25 cellular contexts compared by ENCODE assay signal in genomic region chr2:72835403-72835802, GRCh38. TPM values are rescaled to one million over a fixed set of nuclear protein-coding genes. Genes with fewer than 3 reads are reported as not detected.
A peak's percentile ranks its signal among the peaks of the same experiment; 100 is the strongest.
DNase-seq lines count a peak whose midpoint lies in the region; ATAC-seq, FAIRE-seq and TF ChIP-seq lines count a peak whose summit lies in the region.
"Had no signal": no experiment of that assay in that cellular context is flagged by ENCODE, and none has a peak within 500 bp of the region (broad histone marks: within the 10 kb centered on the region; RNA-seq: fewer than 3 reads in every experiment).

No MANE protein-coding gene starts in this region.

- intact Hi-C loops in HepG2 (cut with micrococcal nuclease; ENCODE audit: unreplicated experiment) (no loop called here), right cardiac atrium (cut with DNase I) (no loop called here)

- POLR2A ChIA-PET in HepG2 (lab: Yijun Ruan, JAX) = no interaction called here

- BruUV-seq in HepG2 (replicated peaks; lab: Mats Ljungman, UMichigan) = no TSS peak

- in situ Hi-C loops in HepG2 (cut with HindIII; ENCODE audit: extremely low pct_ligation_motif_present, low pct_unique_long_range_greater_than_20kb) = no loop called here

- no peak for TF ChIP-seq POLR2A in HepG2 (IDR thresholded peaks at IDR 0.05; ENCODE audit: insufficient read depth in 1 of 2, low read depth in 2 of 2, low read length in 2 of 2)

- TF ChIP-seq EP300 in HepG2 (IDR thresholded peaks at IDR 0.05; ENCODE audit: low read depth in 2 of 2, low read length in 2 of 2) (no peak), HepG2 (CRISPR knock-in tag; IDR thresholded peaks at IDR 0.05; ENCODE audit: borderline replicate concordance) (no peak)

- H3K4me2 ChIP-seq in HepG2 (ENCODE audit: low read depth, low read length) = no peak overlapping the region
- H3K4me2 ChIP-seq: BLaER1 had no signal

- H3K36me3 ChIP-seq in HepG2 (replicated peaks in 1 of 2; ENCODE audit: control insufficient read depth in 1 of 2, insufficient read depth in 2 of 2, low read length in 2 of 2) = no peaks in the 10 kb centered on the region
- H3K36me3 ChIP-seq: BE2C, BLaER1 had no signal

- H3K79me2 ChIP-seq in HepG2 (ENCODE audit: insufficient read depth, low read length) = no peaks in the 10 kb centered on the region

- 3% methylated on average over 1 of the region's 1 CpG for WGBS in HepG2 (ENCODE audit: low lambda C conversion rate)
- WGBS in right cardiac atrium = 78% methylated on average over 1 of the region's 1 CpG

- no peaks in the 10 kb centered on the region for H4K20me1 ChIP-seq in HepG2 (ENCODE audit: insufficient read depth, low read length)
- H4K20me1 ChIP-seq: BLaER1 had no signal

- TF ChIP-seq RAD21 in HepG2 (CRISPR knock-in tag; IDR thresholded peaks at IDR 0.05) = no peak

- no peaks in the 10 kb centered on the region for H3K4me1 ChIP-seq in foreskin keratinocyte
- H3K4me1 ChIP-seq in HepG2 (ENCODE audit: insufficient read depth, low read length) = peaks cover 11% of the 10 kb centered on the region
- H3K4me1 ChIP-seq in right cardiac atrium (ENCODE audit: control insufficient read depth, insufficient read depth, low read length) = no peaks in the 10 kb centered on the region
- H3K4me1 ChIP-seq: BE2C, BLaER1 had no signal

- H3K9ac ChIP-seq in HepG2 (ENCODE audit: insufficient read depth, low read depth, low read length) = no peak overlapping the region
- H3K9ac ChIP-seq: BLaER1 had no signal

- H3K9me3 ChIP-seq in HepG2 (ENCODE audit: low read length) (no peaks in the 10 kb centered on the region), right cardiac atrium (ENCODE audit: control insufficient read depth, low read length) (no peaks in the 10 kb centered on the region)
- H3K9me3 ChIP-seq: BE2C, BLaER1, Caco-2 had no signal

- H3K27me3 ChIP-seq in foreskin keratinocyte = no peaks in the 10 kb centered on the region
- peaks cover 2 to 7% of the 10 kb centered on the region in 2 experiments; a peak in 2 of 5 replicates for H3K27me3 ChIP-seq in HepG2 (ENCODE audit: control insufficient read depth in 1 of 2, insufficient read depth in 2 of 2, low read length in 2 of 2)
- no peaks in the 10 kb centered on the region for H3K27me3 ChIP-seq in right cardiac atrium (ENCODE audit: control insufficient read depth, insufficient read depth)
- H3K27me3 ChIP-seq: BE2C, BLaER1 had no signal

- CTCF ChIA-PET in HepG2 (lab: Yijun Ruan, JAX; ENCODE audit: low intra/inter-chr PET ratio, low total read pairs) = no interaction called here

- H3K27ac ChIP-seq in foreskin keratinocyte (no peak overlapping the region), HepG2 (ENCODE audit: extremely low read length, insufficient read depth, low read length) (no peak overlapping the region), right cardiac atrium (ENCODE audit: low read length) (no peak overlapping the region)
- H3K27ac ChIP-seq: BLaER1 had no signal

- peak; percentile 31 for ATAC-seq in esophagus mucosa
- peak; percentile 19 for ATAC-seq in foreskin keratinocyte
- peak; percentile 82 for ATAC-seq in HepG2
- no peak for ATAC-seq in right cardiac atrium
- ATAC-seq: GM12878 had no signal

- DNase-seq in foreskin keratinocyte (no peak), HepG2 (ENCODE audit: low spot score) (peak; percentile 33), right cardiac atrium (no peak), GM03348 (ENCODE audit: low spot score) (no peak), COLO668 (lab: John Stamatoyannopoulos, UW; ENCODE audit: unreplicated experiment) (no peak)
- DNase-seq in effector CD4-positive, alpha-beta T cell = no peak
- DNase-seq: 8988T; ACHN; BE2C; C1 segment of cervical spinal cord; Caco-2; Calu3; CD4-positive, alpha-beta memory T cell; CD4-positive, CD25-positive, alpha-beta regulatory T cell; CD8-positive, alpha-beta memory T cell; DMS79 treated with DMSO at 0.1 percent for 48 hours; GF-D8 had no signal

- TF ChIP-seq CTCF in foreskin keratinocyte (conservative IDR thresholded peaks at IDR 0.05) (no peak), HepG2 (CRISPR knock-in tag; IDR thresholded peaks at IDR 0.05) (no peak)

- no peak overlapping the region for H3K4me3 ChIP-seq in HepG2 (replicated peaks in 1 of 3; ENCODE audit: insufficient read depth in 1 of 3, low read depth in 2 of 3, low read length in 3 of 3)
- no peak overlapping the region for H3K4me3 ChIP-seq in right cardiac atrium (ENCODE audit: low read length)
- H3K4me3 ChIP-seq: BLaER1, GM12878 had no signal

- H2AFZ ChIP-seq in HepG2 (ENCODE audit: low read length) = no peak overlapping the region

- FAIRE-seq in HepG2 (lab: Jason Lieb, UNC) = no peak
- FAIRE-seq: A204.1, D721Med, G401.6, GM12878, GM12892, GM18507 had no signal

TF ChIP-seq in HepG2, 621 proteins besides CTCF, POLR2A, EP300 and RAD21 (continues in another document):
- TF ChIP-seq HNF4A (CRISPR knock-in tag; IDR thresholded peaks at IDR 0.05) (peak; percentile 42; the same call in 1 of the 2 replicates), ZNF644 (CRISPR knock-in tag; IDR thresholded peaks at IDR 0.05; ENCODE audit: low read depth) (peak; percentile 74; the same call in 1 of the 2 replicates), ZIK1 (CRISPR knock-in tag; IDR thresholded peaks at IDR 0.05; ENCODE audit: borderline replicate concordance, low read depth) (no peak)

RNA-seq across cellular contexts. Expression of gene EXOC6B, which starts 9.6 kb away (rescaled TPM):
- total RNA-seq in esophagus mucosa (31.6 TPM), foreskin keratinocyte (35.8 and 42.7 TPM in 2 replicates), HepG2 (2016; rRNA removed; fragmentation: Illumina TruSeq; extraction: Trizol) (15.9 and 28.4 TPM in 2 replicates), right cardiac atrium (100 to 1,000 TPM in 3 of 4 donors, 10 to 100 TPM in 1; 93.6 to 127 (median 121) TPM)
- polyA plus RNA-seq in foreskin keratinocyte (9.0 and 9.2 TPM in 2 replicates), HepG2 (2011; rRNA removed) (9.1 and 10.0 TPM in 2 replicates), right cardiac atrium (17.5 TPM)
- 21.5 and 21.7 TPM in 2 replicates for total RNA-seq in HepG2 (2016; cell fraction: cytosol; rRNA removed; fragmentation: Illumina TruSeq; extraction: Trizol; ENCODE audit: low read depth)
- total RNA-seq in HepG2 (2016; cell fraction: insoluble cytoplasmic fraction; rRNA removed; fragmentation: Illumina TruSeq; extraction: Trizol) = 15.1 and 26.4 TPM in 2 replicates
- total RNA-seq in HepG2 (2016; cell fraction: membrane; rRNA removed; fragmentation: Illumina TruSeq; extraction: Trizol) = 6.5 and 7.7 TPM in 2 replicates
- total RNA-seq in HepG2 (2016; cell fraction: nucleus; rRNA removed; fragmentation: Illumina TruSeq; extraction: Trizol) = 27.6 and 32.1 TPM in 2 replicates
- polyA plus RNA-seq in HepG2 (2011; cell fraction: cytosol; rRNA removed) = 6.7 and 7.0 TPM in 2 replicates
- polyA plus RNA-seq in HepG2 (2011; cell fraction: nucleus; rRNA removed) = 10.0 and 10.7 TPM in 2 replicates
- 6.2 and 7.1 TPM in 2 replicates for polyA plus RNA-seq in HepG2 (2012)
- 0.36 and 0.58 TPM in 2 replicates for polyA plus RNA-seq in HepG2 (2016; cell fraction: cytosol; fragmentation: Illumina TruSeq; extraction: Trizol; ENCODE audit: low read depth)
- 17.2 and 17.6 TPM in 2 replicates for polyA plus RNA-seq in HepG2 (2016; cell fraction: insoluble cytoplasmic fraction; fragmentation: Illumina TruSeq; extraction: Trizol; ENCODE audit: low read depth)
- 1.5 and 1.7 TPM in 2 replicates for polyA plus RNA-seq in HepG2 (2016; cell fraction: membrane; fragmentation: Illumina TruSeq; extraction: Trizol; ENCODE audit: low read depth)
- 12.3 and 13.8 TPM in 2 replicates for polyA plus RNA-seq in HepG2 (2016; cell fraction: nucleus; fragmentation: Illumina TruSeq; extraction: Trizol; ENCODE audit: insufficient read depth, low read depth)
- polyA minus RNA-seq in HepG2 (2011; rRNA and poly(A)+ RNA removed; ENCODE audit: low replicate concordance) = 31.1 and 34.5 TPM in 2 replicates
- 19.1 and 24.2 TPM in 2 replicates for polyA minus RNA-seq in HepG2 (2011; cell fraction: cytosol; rRNA and poly(A)+ RNA removed)
- 53.9 and 61.8 TPM in 2 replicates for polyA minus RNA-seq in HepG2 (2011; cell fraction: nucleus; rRNA and poly(A)+ RNA removed)

RNA-seq across cellular contexts. Expression of gene SPR, which starts 51.8 kb away (rescaled TPM):
- total RNA-seq in esophagus mucosa (16.1 TPM), foreskin keratinocyte (28.2 and 29.0 TPM in 2 replicates), HepG2 (2016; rRNA removed; fragmentation: Illumina TruSeq; extraction: Trizol) (85.0 and 96.0 TPM in 2 replicates), right cardiac atrium (10 to 100 TPM; 35.9 to 56.3 (median 44.3) TPM)
- polyA plus RNA-seq in foreskin keratinocyte (34.4 and 36.1 TPM in 2 replicates), HepG2 (2011; rRNA removed) (32.4 and 34.0 TPM in 2 replicates), right cardiac atrium (50.3 TPM)
- total RNA-seq in HepG2 (2016; cell fraction: cytosol; rRNA removed; fragmentation: Illumina TruSeq; extraction: Trizol; ENCODE audit: low read depth) = 38.7 and 40.4 TPM in 2 replicates
- total RNA-seq in HepG2 (2016; cell fraction: insoluble cytoplasmic fraction; rRNA removed; fragmentation: Illumina TruSeq; extraction: Trizol) = 80.0 and 95.9 TPM in 2 replicates
- total RNA-seq in HepG2 (2016; cell fraction: membrane; rRNA removed; fragmentation: Illumina TruSeq; extraction: Trizol) = 62.4 and 65.7 TPM in 2 replicates
- 45.5 and 49.4 TPM in 2 replicates for total RNA-seq in HepG2 (2016; cell fraction: nucleus; rRNA removed; fragmentation: Illumina TruSeq; extraction: Trizol)
- 36.8 and 38.2 TPM in 2 replicates for polyA plus RNA-seq in HepG2 (2011; cell fraction: cytosol; rRNA removed)
- 13.3 and 15.7 TPM in 2 replicates for polyA plus RNA-seq in HepG2 (2011; cell fraction: nucleus; rRNA removed)
- polyA plus RNA-seq in HepG2 (2012) = 30.9 and 32.8 TPM in 2 replicates
- polyA plus RNA-seq in HepG2 (2016; cell fraction: cytosol; fragmentation: Illumina TruSeq; extraction: Trizol; ENCODE audit: low read depth) = 35.7 and 40.5 TPM in 2 replicates
- 74.6 and 78.4 TPM in 2 replicates for polyA plus RNA-seq in HepG2 (2016; cell fraction: insoluble cytoplasmic fraction; fragmentation: Illumina TruSeq; extraction: Trizol; ENCODE audit: low read depth)
- polyA plus RNA-seq in HepG2 (2016; cell fraction: membrane; fragmentation: Illumina TruSeq; extraction: Trizol; ENCODE audit: low read depth) = 47.2 and 51.0 TPM in 2 replicates
- polyA plus RNA-seq in HepG2 (2016; cell fraction: nucleus; fragmentation: Illumina TruSeq; extraction: Trizol; ENCODE audit: insufficient read depth, low read depth) = 75.3 and 78.1 TPM in 2 replicates
- polyA minus RNA-seq in HepG2 (2011; rRNA and poly(A)+ RNA removed; ENCODE audit: low replicate concordance) = 28.6 and 36.6 TPM in 2 replicates
- 12.9 and 13.5 TPM in 2 replicates for polyA minus RNA-seq in HepG2 (2011; cell fraction: cytosol; rRNA and poly(A)+ RNA removed)
- 5.4 and 8.7 TPM in 2 replicates for polyA minus RNA-seq in HepG2 (2011; cell fraction: nucleus; rRNA and poly(A)+ RNA removed)
- total RNA-seq: CD4-positive, alpha-beta memory T cell; CD4-positive, CD25-positive, alpha-beta regulatory T cell had no signal

Comparison
In these comparisons a context has a peak if more than half of its experiments do, and no peak if none do; other contexts are left out.
1. ATAC-seq: peak in esophagus mucosa (single experiment), foreskin keratinocyte (single experiment) and HepG2 (single experiment); none in right cardiac atrium (0 of 2).